Comparison of ENCODE assay signal across 1 cellular context in genomic region chr2:182814804-182815203, GRCh38.
A peak's percentile ranks its signal among the peaks of the same experiment; 100 is the strongest.
TF ChIP-seq lines count a peak whose summit lies in the region.

No MANE protein-coding gene starts in this region.

TF ChIP-seq in HepG2, 621 proteins besides CTCF, POLR2A, EP300 and RAD21 (continued from another document and continues in another):
- TF ChIP-seq RNF219 (CRISPR knock-in tag; IDR thresholded peaks at IDR 0.05) (no peak), ZNF44 (CRISPR knock-in tag; IDR thresholded peaks at IDR 0.05) (no peak), ZXDC (CRISPR knock-in tag; IDR thresholded peaks at IDR 0.05) (no peak), ZNF276 (CRISPR knock-in tag; IDR thresholded peaks at IDR 0.05; ENCODE audit: low read depth) (no peak), ZNF841 (CRISPR knock-in tag; IDR thresholded peaks at IDR 0.05; ENCODE audit: borderline replicate concordance) (no peak), ZNF768 (CRISPR knock-in tag; IDR thresholded peaks at IDR 0.05) (no peak), ZNF567 (CRISPR knock-in tag; IDR thresholded peaks at IDR 0.05; ENCODE audit: borderline replicate concordance) (no peak), ZNF337 (CRISPR knock-in tag; IDR thresholded peaks at IDR 0.05; ENCODE audit: borderline replicate concordance, low read depth) (no peak), RARG (CRISPR knock-in tag; IDR thresholded peaks at IDR 0.05; ENCODE audit: low read depth) (no peak), ZNF451 (CRISPR knock-in tag; IDR thresholded peaks at IDR 0.05) (no peak), ZBTB42 (CRISPR knock-in tag; IDR thresholded peaks at IDR 0.05) (no peak), SUZ12 (IDR thresholded peaks at IDR 0.05; ENCODE audit: low read depth, low read length) (no peak), ASH2L (IDR thresholded peaks at IDR 0.05; ENCODE audit: insufficient read length, low read depth, low read length) (peak; percentile 71), PAF1 (CRISPR knock-in tag; IDR thresholded peaks at IDR 0.05) (no peak), REXO4 (CRISPR knock-in tag; IDR thresholded peaks at IDR 0.05; ENCODE audit: borderline replicate concordance) (no peak), TERF1 (CRISPR knock-in tag; IDR thresholded peaks at IDR 0.05) (no peak), ZNF546 (CRISPR knock-in tag; conservative IDR thresholded peaks at IDR 0.05) (no peak), MEF2D (CRISPR knock-in tag; IDR thresholded peaks at IDR 0.05) (no peak), SOX5 (CRISPR knock-in tag; IDR thresholded peaks at IDR 0.05; ENCODE audit: borderline replicate concordance) (0 out of 2 replicates have a peak, but pooled peaks have one; percentile 16), FOXK1 (CRISPR knock-in tag; IDR thresholded peaks at IDR 0.05; ENCODE audit: borderline replicate concordance, low read depth) (no peak), FOSL2 (CRISPR knock-in tag; IDR thresholded peaks at IDR 0.05) (peak; percentile 29; the same call in 1 of the 2 replicates), ZNF75D (CRISPR knock-in tag; IDR thresholded peaks at IDR 0.05; ENCODE audit: borderline replicate concordance) (no peak), IRF1 (CRISPR knock-in tag; IDR thresholded peaks at IDR 0.05; ENCODE audit: low read depth) (no peak), LCORL (IDR thresholded peaks at IDR 0.05) (no peak), LCORL (CRISPR knock-in tag; IDR thresholded peaks at IDR 0.05) (no peak; the same call in none of the 2 replicates), MED13 (CRISPR knock-in tag; IDR thresholded peaks at IDR 0.05) (no peak), MBNL3 (CRISPR knock-in tag; conservative IDR thresholded peaks at IDR 0.05) (no peak), ZNF431 (CRISPR knock-in tag; IDR thresholded peaks at IDR 0.05; ENCODE audit: borderline replicate concordance, low read depth) (no peak), PTBP1 (IDR thresholded peaks at IDR 0.05; ENCODE audit: low read depth, low read length, poor library complexity, severe bottlenecking) (no peak), DNMT3B (CRISPR knock-in tag; conservative IDR thresholded peaks at IDR 0.05) (no peak), ZNF432 (CRISPR knock-in tag; IDR thresholded peaks at IDR 0.05; ENCODE audit: borderline replicate concordance) (no peak), ERF (CRISPR knock-in tag; IDR thresholded peaks at IDR 0.05) (0 out of 2 replicates have a peak, but pooled peaks have one; percentile 27), MED1 (CRISPR knock-in tag; IDR thresholded peaks at IDR 0.05) (0 out of 2 replicates have a peak, but pooled peaks have one; percentile 36), NFYC (CRISPR knock-in tag; IDR thresholded peaks at IDR 0.05) (no peak), GMEB1 (CRISPR knock-in tag; IDR thresholded peaks at IDR 0.05; ENCODE audit: borderline replicate concordance) (no peak), HOXA5 (CRISPR knock-in tag; IDR thresholded peaks at IDR 0.05) (no peak), SMAD3 (CRISPR knock-in tag; IDR thresholded peaks at IDR 0.05) (no peak), HMGA1 (CRISPR knock-in tag; conservative IDR thresholded peaks at IDR 0.05) (no peak), HDAC1 (CRISPR knock-in tag; IDR thresholded peaks at IDR 0.05) (peak; percentile 73), TBX2 (CRISPR knock-in tag; IDR thresholded peaks at IDR 0.05; ENCODE audit: borderline replicate concordance) (no peak; the same call in 1 of the 2 replicates), ZGPAT (CRISPR knock-in tag; IDR thresholded peaks at IDR 0.05) (0 out of 2 replicates have a peak, but pooled peaks have one; percentile 36), RFXAP (CRISPR knock-in tag; IDR thresholded peaks at IDR 0.05; ENCODE audit: borderline replicate concordance) (no peak), ZNF275 (CRISPR knock-in tag; IDR thresholded peaks at IDR 0.05; ENCODE audit: borderline replicate concordance) (no peak), U2AF1 (optimal IDR thresholded peaks at IDR 0.05; ENCODE audit: low read depth, low read length) (no peak), FOXM1 (CRISPR knock-in tag; IDR thresholded peaks at IDR 0.05) (no peak), IRF9 (CRISPR knock-in tag; IDR thresholded peaks at IDR 0.05; ENCODE audit: borderline replicate concordance) (no peak), HMG20A (CRISPR knock-in tag; IDR thresholded peaks at IDR 0.05; ENCODE audit: borderline replicate concordance) (peak; percentile 41; the same call in 1 of the 2 replicates), ZSCAN31 (CRISPR knock-in tag; IDR thresholded peaks at IDR 0.05; ENCODE audit: low read depth) (no peak), SNAPC5 (CRISPR knock-in tag; IDR thresholded peaks at IDR 0.05; ENCODE audit: borderline replicate concordance) (no peak), ZFP41 (CRISPR knock-in tag; IDR thresholded peaks at IDR 0.05; ENCODE audit: borderline replicate concordance) (no peak), HMG20B (CRISPR knock-in tag; conservative IDR thresholded peaks at IDR 0.05) (no peak), ZMAT5 (CRISPR knock-in tag; IDR thresholded peaks at IDR 0.05; ENCODE audit: borderline replicate concordance, low read depth) (no peak)
